Comparison of ENCODE assay signal across 26 cellular contexts in genomic region chr18:41021089-41021488, GRCh38.
"Had no signal": no experiment of that assay in that cellular context is flagged by ENCODE, and none has a peak within 500 bp of the region (broad histone marks: within the 10 kb centered on the region; RNA-seq: fewer than 3 reads in every experiment).

No MANE protein-coding gene starts in this region.

- DNase-seq: colonic mucosa; cortex of kidney; dermis blood vessel endothelial cell; dorsolateral prefrontal cortex; effector CD4-positive, alpha-beta T cell; effector CD8-positive, alpha-beta T cell; effector memory CD4-positive, alpha-beta T cell; effector memory CD8-positive, alpha-beta T cell; endodermal cell; erythroblast; esophagus squamous epithelium; foreskin fibroblast; foreskin keratinocyte; foreskin melanocyte; gastrocnemius medialis; glutamatergic neuron; head of caudate nucleus; heart left ventricle; heart right ventricle had no signal

- H3K36me3 ChIP-seq: colonic mucosa, esophagus muscularis mucosa, esophagus squamous epithelium, gastrocnemius medialis, gastroesophageal sphincter, heart left ventricle, heart right ventricle had no signal

- H3K27me3 Mint-ChIP-seq: dendritic cell treated with granulocyte-macrophage colony-stimulating factor and Interleukin-4, amounts not matched to agents 40 ng/mL and 50 ng/mL, for 4 days; effector memory CD8-positive, alpha-beta T cell had no signal

- H3K4me3 Mint-ChIP-seq: dendritic cell treated with granulocyte-macrophage colony-stimulating factor and Interleukin-4, amounts not matched to agents 40 ng/mL and 50 ng/mL, for 4 days; effector memory CD8-positive, alpha-beta T cell; endodermal cell had no signal

- H3K27me3 ChIP-seq: colonic mucosa, dorsolateral prefrontal cortex, esophagus muscularis mucosa, esophagus squamous epithelium, foreskin keratinocyte, gastrocnemius medialis, gastroesophageal sphincter, heart left ventricle, heart right ventricle had no signal

- H3K4me1 ChIP-seq: colonic mucosa, esophagus muscularis mucosa, esophagus squamous epithelium, foreskin keratinocyte, gastrocnemius medialis, gastroesophageal sphincter, heart left ventricle, heart right ventricle had no signal

- ATAC-seq: effector memory CD8-positive, alpha-beta T cell; esophagus mucosa; foreskin keratinocyte; gastrocnemius medialis; gastroesophageal sphincter; heart left ventricle; heart right ventricle had no signal

- H3K27ac Mint-ChIP-seq: dendritic cell treated with granulocyte-macrophage colony-stimulating factor and Interleukin-4, amounts not matched to agents 40 ng/mL and 50 ng/mL, for 4 days; effector memory CD8-positive, alpha-beta T cell; endodermal cell had no signal

- H3K9me3 ChIP-seq: colonic mucosa, esophagus squamous epithelium, gastrocnemius medialis, gastroesophageal sphincter had no signal

- H3K9me3 Mint-ChIP-seq: dendritic cell treated with granulocyte-macrophage colony-stimulating factor and Interleukin-4, amounts not matched to agents 40 ng/mL and 50 ng/mL, for 4 days; endodermal cell had no signal

- H3K4me3 ChIP-seq: colonic mucosa, coronary artery, dorsolateral prefrontal cortex, esophagus muscularis mucosa, esophagus squamous epithelium, gastrocnemius medialis, gastroesophageal sphincter, heart left ventricle, heart right ventricle had no signal

- FAIRE-seq: endothelial cell of umbilical vein had no signal

- H3K27ac ChIP-seq: colonic mucosa, coronary artery, dorsolateral prefrontal cortex, epithelial cell of prostate, esophagus muscularis mucosa, esophagus squamous epithelium, foreskin keratinocyte, gastrocnemius medialis, gastroesophageal sphincter, heart left ventricle, heart right ventricle had no signal
